2 cellular contexts compared by ENCODE assay signal in genomic region chr11:93879114-93879513, GRCh38.
A peak's percentile ranks its signal among the peaks of the same experiment; 100 is the strongest.
TF ChIP-seq lines count a peak whose summit lies in the region.

No MANE protein-coding gene starts in this region.

TF ChIP-seq in GM23338, 12 proteins besides CTCF, POLR2A, EP300 and RAD21:
- TF ChIP-seq NANOG (IDR thresholded peaks at IDR 0.05; ENCODE audit: borderline replicate concordance) = peak; percentile 38; the same call in 1 of the 2 replicates

TF ChIP-seq in H1, 55 proteins besides CTCF, POLR2A, EP300 and RAD21:
- 0 out of 2 replicates have a peak, but pooled peaks have one; percentile 14 for TF ChIP-seq TEAD4 (IDR thresholded peaks at IDR 0.05; ENCODE audit: low read depth, low read length)
